17 cellular contexts compared by ENCODE assay signal in genomic region chr6:75824160-75824559, GRCh38.
DNase-seq lines count a peak whose midpoint lies in the region; ATAC-seq and TF ChIP-seq lines count a peak whose summit lies in the region.
"Had no signal": no experiment of that assay in that cellular context is flagged by ENCODE, and none has a peak within 500 bp of the region (broad histone marks: within the 10 kb centered on the region; RNA-seq: fewer than 3 reads in every experiment).

No MANE protein-coding gene starts in this region.

- no peaks in the 10 kb centered on the region for H3K9me3 Mint-ChIP-seq in progenitor cell of endocrine pancreas (ENCODE audit: low read depth)

- no peaks in the 10 kb centered on the region for H4K20me1 ChIP-seq in Karpas-422 (ENCODE audit: insufficient read depth, low read depth, low read length)

- H3K4me3 Mint-ChIP-seq in progenitor cell of endocrine pancreas (ENCODE audit: low read depth) = no peak overlapping the region
- H3K4me3 Mint-ChIP-seq: T-helper 17 cell had no signal

- H3K27ac ChIP-seq in Karpas-422 (ENCODE audit: low read length) = no peak overlapping the region
- H3K27ac ChIP-seq: HL-60, Peyer's patch, psoas muscle had no signal

- peaks cover 5% of the 10 kb centered on the region for H3K36me3 Mint-ChIP-seq in progenitor cell of endocrine pancreas (ENCODE audit: insufficient read depth)

- TF ChIP-seq CTCF in progenitor cell of endocrine pancreas (IDR thresholded peaks at IDR 0.05; ENCODE audit: unreplicated experiment) = no peak

- no peaks in the 10 kb centered on the region for H3K9me3 ChIP-seq in Karpas-422 (ENCODE audit: low read length)
- H3K9me3 ChIP-seq: mucosa of descending colon, Peyer's patch, psoas muscle had no signal

- no peaks in the 10 kb centered on the region for H3K4me1 ChIP-seq in Karpas-422 (ENCODE audit: low read length)
- H3K4me1 ChIP-seq: Peyer's patch, psoas muscle had no signal

- H2AFZ ChIP-seq in Karpas-422 (ENCODE audit: low read length) = no peak overlapping the region

- peaks cover 3% of the 10 kb centered on the region for H3K4me1 Mint-ChIP-seq in progenitor cell of endocrine pancreas (ENCODE audit: low read depth)
- H3K4me1 Mint-ChIP-seq: T-helper 17 cell had no signal

- no peaks in the 10 kb centered on the region for H3K79me2 ChIP-seq in Karpas-422 (ENCODE audit: low read length)

- H3K4me2 ChIP-seq in Karpas-422 (ENCODE audit: low read depth, low read length, poor library complexity, severe bottlenecking) = no peak overlapping the region

- DNase-seq in NCI-H1694 (lab: John Stamatoyannopoulos, UW) (peak; percentile 27), AG08395 (ENCODE audit: low spot score) (no peak), progenitor cell of endocrine pancreas (ENCODE audit: low spot score, unreplicated experiment) (no peak), Karpas-422 (no peak), NCI-H2029 (lab: John Stamatoyannopoulos, UW) (no peak)
- DNase-seq: activated CD4-positive, alpha-beta T cell treated with anti-CD3 and anti-CD28 coated beads for 4 hours; activated effector memory CD4-positive, alpha-beta T cell treated with Interleukin-2 at 50 U/mL for 16 hours; effector memory CD4-positive, alpha-beta T cell; foreskin melanocyte; mucosa of descending colon; Peyer's patch; psoas muscle; T-helper 17 cell had no signal

- no peaks in the 10 kb centered on the region for H3K36me3 ChIP-seq in Karpas-422 (ENCODE audit: insufficient read depth, low read length)

- H3K27me3 Mint-ChIP-seq in progenitor cell of endocrine pancreas = no peaks in the 10 kb centered on the region
- H3K27me3 Mint-ChIP-seq: T-helper 17 cell had no signal

- H3K9me2 ChIP-seq in Karpas-422 (replicated peaks; ENCODE audit: insufficient read depth, low read length) = no peaks in the 10 kb centered on the region

- H3K27me3 ChIP-seq in Karpas-422 (ENCODE audit: low read length) = no peaks in the 10 kb centered on the region
- H3K27me3 ChIP-seq: Peyer's patch had no signal

- no peak overlapping the region for H3K9ac ChIP-seq in Karpas-422 (ENCODE audit: low read length)

- ATAC-seq in GM18498 (IDR thresholded peaks at IDR 0.05; ENCODE audit: unreplicated experiment) = peak; percentile 86
- ATAC-seq in GM19397 (IDR thresholded peaks at IDR 0.05; ENCODE audit: unreplicated experiment) = peak; percentile 73
- peak; percentile 89 for ATAC-seq in HG02973 (IDR thresholded peaks at IDR 0.05; ENCODE audit: unreplicated experiment)
- ATAC-seq: mucosa of descending colon, psoas muscle, T-helper 17 cell had no signal

- no peak overlapping the region for H3K4me3 ChIP-seq in Karpas-422 (ENCODE audit: low read length)
- H3K4me3 ChIP-seq: mucosa of descending colon, Peyer's patch, psoas muscle had no signal

- H3K27ac Mint-ChIP-seq in progenitor cell of endocrine pancreas = no peak overlapping the region
- H3K27ac Mint-ChIP-seq: T-helper 17 cell had no signal
